Comparison of ENCODE assay signal across 8 cellular contexts in the genomic region with DNA sequence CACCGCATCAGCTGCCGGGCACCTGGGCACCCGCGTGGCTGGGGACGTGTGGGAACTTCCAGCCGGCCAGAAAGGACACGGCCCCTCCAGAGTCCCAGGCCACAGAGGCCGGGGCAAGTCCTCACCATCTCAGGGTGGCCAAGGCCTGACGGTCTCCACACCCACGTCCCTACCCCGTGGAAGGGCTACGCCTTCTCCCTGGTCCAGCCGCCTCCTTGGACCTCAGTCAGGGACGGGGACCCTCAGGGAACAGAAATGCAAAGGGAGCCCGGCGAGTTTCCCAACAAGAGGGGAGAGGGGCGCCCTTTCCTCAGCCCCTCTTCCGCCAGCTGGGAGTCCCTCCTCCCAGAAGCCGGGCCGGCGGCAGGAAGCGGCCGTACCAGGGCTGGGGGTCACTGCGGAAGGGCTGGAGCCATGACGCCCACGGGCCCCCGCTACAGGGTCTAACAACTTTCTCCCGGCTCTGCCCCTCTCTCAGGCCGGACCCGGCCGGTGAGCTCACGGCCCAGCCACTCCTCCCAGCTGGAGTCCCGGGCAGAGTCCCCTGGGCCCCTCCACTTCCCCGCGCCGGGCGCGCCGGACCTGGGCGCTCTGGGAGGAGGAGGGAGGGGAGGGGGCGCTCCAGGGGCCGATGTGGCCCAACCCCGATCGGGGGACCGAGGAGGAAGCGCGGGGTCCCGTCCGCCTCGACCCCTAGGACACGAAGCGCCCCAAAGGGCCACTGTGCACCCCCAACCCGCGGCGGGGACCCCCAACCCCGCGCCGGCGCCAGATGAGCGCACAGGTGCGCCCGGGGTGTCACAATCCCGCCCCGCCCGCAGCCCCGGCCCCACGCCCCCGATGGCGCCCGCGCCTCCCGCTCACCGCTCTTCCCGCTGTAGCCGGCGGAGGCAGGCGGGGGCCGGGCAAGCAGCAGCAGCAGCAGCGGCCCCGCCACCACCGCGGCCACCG.
A peak's percentile ranks its signal among the peaks of the same experiment; 100 is the strongest.
DNase-seq lines count a peak whose midpoint lies in the region; ATAC-seq and TF ChIP-seq lines count a peak whose summit lies in the region.

No MANE protein-coding gene starts in this region.

- no peak for ATAC-seq in HG02852 (IDR thresholded peaks at IDR 0.05; ENCODE audit: unreplicated experiment)

- H3K4me3 ChIP-seq in GM12875 (ENCODE audit: low read depth, low read length) (peak overlapping the region; percentile 63), HAP-1 (peak overlapping the region; percentile 76), mucosa of rectum (ENCODE audit: low read length in 2 of 2) (peak overlapping the region; percentile 73 to 76)

- H3K36me3 ChIP-seq in HAP-1 (replicated peaks): 0 out of 2 replicates have a peak, but pooled peaks cover 6% of the 10 kb centered on the region
- H3K36me3 ChIP-seq in mucosa of rectum (ENCODE audit: control insufficient read depth in 2 of 2, insufficient read depth in 2 of 2, low read length in 2 of 2): peaks cover 6 to 15% of the 10 kb centered on the region in 2 donors

- DNase-seq in HAP-1 (ENCODE audit: low spot score in 2 of 2) (peak in 1 of 2 experiments; percentile 56), RKO (ENCODE audit: low spot score) (peak; percentile 41), ecto neural progenitor cell (ENCODE audit: low spot score) (peak; percentile 74), NCI-H2107 treated with DMSO at 0.1 percent for 48 hours (lab: John Stamatoyannopoulos, UW; ENCODE audit: unreplicated experiment) (no peak), GDM1 (lab: John Stamatoyannopoulos, UW) (no peak)

- H3K9me3 ChIP-seq in HAP-1 (no peaks in the 10 kb centered on the region), mucosa of rectum (ENCODE audit: control insufficient read depth in 2 of 2, low read length in 2 of 2) (no peaks in the 10 kb centered on the region)

- in situ Hi-C loops in HAP-1 (cut with MboI; ENCODE audit: low sequenced_read_pairs): no loop called here

- H3K27me3 ChIP-seq in HAP-1 (ENCODE audit: low read depth): no peaks in the 10 kb centered on the region
- no peaks in the 10 kb centered on the region for H3K27me3 ChIP-seq in mucosa of rectum (ENCODE audit: control insufficient read depth in 2 of 2, insufficient read depth in 2 of 2, low read length in 2 of 2)

- H3K4me1 ChIP-seq in HAP-1 (no peaks in the 10 kb centered on the region; the same call in 1 of the 2 replicates), mucosa of rectum (ENCODE audit: control insufficient read depth in 2 of 2, insufficient read depth in 2 of 2, low read length in 2 of 2) (peaks cover 27 to 35% of the 10 kb centered on the region in 2 donors)

- no peak for TF ChIP-seq CTCF in GM12875 (IDR thresholded peaks at IDR 0.05; ENCODE audit: borderline replicate concordance, insufficient read depth, low read depth, low read length)

- H3K27ac ChIP-seq in mucosa of rectum (ENCODE audit: low read depth in 2 of 2, low read length in 2 of 2): peak overlapping the region; percentile 63 to 71

- H3K9ac ChIP-seq in mucosa of rectum (ENCODE audit: low read depth in 1 of 2, low read length in 2 of 2): peak overlapping the region; percentile 74 to 83

Comparison
In these comparisons a context has a peak if more than half of its experiments do, and no peak if none do; other contexts are left out.
1. DNase-seq: peak in RKO (single experiment) and ecto neural progenitor cell (single experiment); none in NCI-H2107 treated with DMSO at 0.1 percent for 48 hours (single experiment) and GDM1 (single experiment).
2. Peak in every context shown above with its lines, with median percentiles within 50 percentile points of each other: H3K4me3 ChIP-seq.